ENCODE assay signal across 11 cellular contexts in genomic region chr3:67947808-67948508, GRCh38.
DNase-seq lines count a peak whose midpoint lies in the region; ATAC-seq and TF ChIP-seq lines count a peak whose summit lies in the region.
"Had no signal": no experiment of that assay in that cellular context is flagged by ENCODE, and none has a peak within 500 bp of the region (broad histone marks: within the 10 kb centered on the region; RNA-seq: fewer than 3 reads in every experiment).

No MANE protein-coding gene starts in this region.

- no peaks in the 10 kb centered on the region; the same call in 1 of the 2 replicates for H3K9me3 ChIP-seq in HUES48 (ENCODE audit: control insufficient read depth, insufficient read depth, low read length)

- peaks cover 8% of the 10 kb centered on the region; the same call in 1 of the 2 replicates for H3K4me1 ChIP-seq in HUES48 (ENCODE audit: control insufficient read depth, insufficient read depth, low read length)

- no peaks in the 10 kb centered on the region for H3K27me3 Mint-ChIP-seq in osteocyte (ENCODE audit: unreplicated experiment)
- H3K27me3 Mint-ChIP-seq: memory B cell had no signal

- H3K4me3 ChIP-seq in HUES48 (ENCODE audit: low read depth, low read length): no peak overlapping the region

- no peak for TF ChIP-seq CTCF in osteocyte (IDR thresholded peaks at IDR 0.05)

- peak overlapping the region; percentile 70 for H3K27ac ChIP-seq in HUES48 (ENCODE audit: low read depth, low read length)

- no peaks in the 10 kb centered on the region for H3K27me3 ChIP-seq in HUES48 (ENCODE audit: control insufficient read depth, insufficient read depth, low read length)

- no peak for ATAC-seq in GM19463 (IDR thresholded peaks at IDR 0.05; ENCODE audit: unreplicated experiment)

- no peaks in the 10 kb centered on the region for H3K36me3 Mint-ChIP-seq in osteocyte (ENCODE audit: unreplicated experiment)
- H3K36me3 Mint-ChIP-seq: brain, memory B cell had no signal

- H3K4me1 Mint-ChIP-seq in osteocyte (ENCODE audit: unreplicated experiment): no peaks in the 10 kb centered on the region
- H3K4me1 Mint-ChIP-seq: memory B cell had no signal

- no peak overlapping the region for H3K9ac ChIP-seq in HUES48 (ENCODE audit: low read depth, low read length)

- peak; percentile 33 to 45 for DNase-seq in activated CD4-positive, alpha-beta T cell treated with anti-CD3 and anti-CD28 coated beads for 4 hours
- peak; percentile 51 for DNase-seq in effector CD4-positive, alpha-beta T cell
- peak; percentile 5 to 37 (median 6) for DNase-seq in stimulated activated CD4-positive, alpha-beta T cell treated with anti-CD3 and anti-CD28 coated beads, TNF-alpha, amount 100 ng/mL, for 24 hours (ENCODE audit: low read depth in 3 of 3)
- DNase-seq in amygdala (lab: John Stamatoyannopoulos, UW) (no peak), osteocyte (ENCODE audit: extremely low spot score, unreplicated experiment) (no peak), AML-193 (lab: John Stamatoyannopoulos, UW) (no peak)
- DNase-seq: Kasumi-1 had no signal

- H3K9me3 Mint-ChIP-seq in osteocyte (ENCODE audit: unreplicated experiment): peaks cover 17% of the 10 kb centered on the region

- H3K4me3 Mint-ChIP-seq in osteocyte (ENCODE audit: unreplicated experiment): no peak overlapping the region
- H3K4me3 Mint-ChIP-seq: memory B cell had no signal

- H3K27ac Mint-ChIP-seq in osteocyte (ENCODE audit: unreplicated experiment): no peak overlapping the region
- H3K27ac Mint-ChIP-seq: memory B cell had no signal

- no peaks in the 10 kb centered on the region for H3K36me3 ChIP-seq in HUES48 (ENCODE audit: control insufficient read depth, insufficient read depth, low read length)

Comparison
In these comparisons a context has a peak if more than half of its experiments do, and no peak if none do; other contexts are left out.
1. DNase-seq: peak in activated CD4-positive, alpha-beta T cell treated with anti-CD3 and anti-CD28 coated beads for 4 hours (2 of 2), effector CD4-positive, alpha-beta T cell (single experiment) and stimulated activated CD4-positive, alpha-beta T cell treated with anti-CD3 and anti-CD28 coated beads, TNF-alpha, amount 100 ng/mL, for 24 hours (3 of 3); none in amygdala (0 of 56), osteocyte (single experiment) and AML-193 (0 of 2).